13 cellular contexts compared by ENCODE assay signal in genomic region chr1:207031632-207032258, GRCh38.
A peak's percentile ranks its signal among the peaks of the same experiment; 100 is the strongest.
DNase-seq lines count a peak whose midpoint lies in the region; ATAC-seq lines count a peak whose summit lies in the region.
"Had no signal": no experiment of that assay in that cellular context is flagged by ENCODE, and none has a peak within 500 bp of the region (broad histone marks: within the 10 kb centered on the region; RNA-seq: fewer than 3 reads in every experiment).

No MANE protein-coding gene starts in this region.

- no peaks in the 10 kb centered on the region for H3K36me3 ChIP-seq in mucosa of rectum (ENCODE audit: control insufficient read depth in 2 of 2, insufficient read depth in 2 of 2, low read length in 2 of 2)
- H3K36me3 ChIP-seq: thoracic aorta, WERI-Rb-1 had no signal

- peaks cover 34 to 60% of the 10 kb centered on the region in 2 donors for H3K4me1 ChIP-seq in mucosa of rectum (ENCODE audit: control insufficient read depth in 2 of 2, insufficient read depth in 2 of 2, low read length in 2 of 2)

- ATAC-seq in HG03342 (IDR thresholded peaks at IDR 0.05; ENCODE audit: unreplicated experiment) (no peak), GM19467 (IDR thresholded peaks at IDR 0.05; ENCODE audit: unreplicated experiment) (no peak)

- H3K27me3 ChIP-seq in mucosa of rectum (ENCODE audit: control insufficient read depth in 2 of 2, insufficient read depth in 2 of 2, low read length in 2 of 2), result peaks cover 0 to 9% of the 10 kb centered on the region in 2 donors

- peak overlapping the region; percentile 59 to 82 for H3K4me3 ChIP-seq in mucosa of rectum (ENCODE audit: low read length in 2 of 2)
- H3K4me3 ChIP-seq: thoracic aorta had no signal

- DNase-seq in COR-L47 (lab: John Stamatoyannopoulos, UW) (peak; percentile 38), NCI-H2081 (lab: John Stamatoyannopoulos, UW) (peak; percentile 39 to 84), epithelial cell of prostate (ENCODE audit: low read depth, low spot score) (no peak)
- DNase-seq in activated CD4-positive, CD25-positive, alpha-beta regulatory T cell (lab: John Stamatoyannopoulos, UW), result no peak
- no peak for DNase-seq in activated CD4-positive, alpha-beta T cell treated with anti-CD3 and anti-CD28 coated beads for 4 hours
- DNase-seq: GDM1, islet precursor cell, SHP77 treated with DMSO at 0.1 percent for 48 hours, WERI-Rb-1 had no signal

- H3K27ac ChIP-seq in epithelial cell of prostate (peak overlapping the region; percentile 99), mucosa of rectum (ENCODE audit: low read depth in 2 of 2, low read length in 2 of 2) (peak overlapping the region; percentile 95 to 96)
- H3K27ac ChIP-seq: thoracic aorta, WERI-Rb-1 had no signal

- peak overlapping the region; percentile 75 to 76 for H3K9ac ChIP-seq in mucosa of rectum (ENCODE audit: low read depth in 1 of 2, low read length in 2 of 2)

- no peaks in the 10 kb centered on the region for H3K9me3 ChIP-seq in mucosa of rectum (ENCODE audit: control insufficient read depth in 2 of 2, low read length in 2 of 2)
- H3K9me3 ChIP-seq: thoracic aorta had no signal

Comparison
In these comparisons a context has a peak if more than half of its experiments do, and no peak if none do; other contexts are left out.
1. DNase-seq: peak in COR-L47 (single experiment) and NCI-H2081 (2 of 2); none in epithelial cell of prostate (single experiment), activated CD4-positive, CD25-positive, alpha-beta regulatory T cell (0 of 4) and activated CD4-positive, alpha-beta T cell treated with anti-CD3 and anti-CD28 coated beads for 4 hours (0 of 2).